1 cellular context compared by ENCODE assay signal in the genomic region with DNA sequence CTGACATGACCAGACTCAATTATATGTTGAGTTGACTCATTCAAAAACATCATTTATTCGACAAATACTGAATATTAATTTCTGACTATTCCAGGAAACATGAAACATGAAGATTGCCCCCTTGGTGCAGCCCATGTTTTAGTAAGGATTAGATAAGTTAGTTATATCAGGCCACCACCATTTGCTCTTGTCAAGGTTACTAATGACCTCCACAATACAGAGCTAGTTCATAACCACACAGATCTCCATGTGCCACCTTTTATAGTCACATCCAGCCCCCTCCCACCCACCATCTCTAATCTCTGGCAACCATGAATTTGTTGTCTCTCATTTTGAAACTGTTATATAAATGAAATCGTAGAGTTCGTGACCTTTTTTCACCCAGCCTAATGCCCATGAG.
TF ChIP-seq lines count a peak whose summit lies in the region.

No MANE protein-coding gene starts in this region.

TF ChIP-seq in K562, 482 proteins besides CTCF, POLR2A, EP300 and RAD21 (continued from another document):
- TF ChIP-seq, protein P1, sequence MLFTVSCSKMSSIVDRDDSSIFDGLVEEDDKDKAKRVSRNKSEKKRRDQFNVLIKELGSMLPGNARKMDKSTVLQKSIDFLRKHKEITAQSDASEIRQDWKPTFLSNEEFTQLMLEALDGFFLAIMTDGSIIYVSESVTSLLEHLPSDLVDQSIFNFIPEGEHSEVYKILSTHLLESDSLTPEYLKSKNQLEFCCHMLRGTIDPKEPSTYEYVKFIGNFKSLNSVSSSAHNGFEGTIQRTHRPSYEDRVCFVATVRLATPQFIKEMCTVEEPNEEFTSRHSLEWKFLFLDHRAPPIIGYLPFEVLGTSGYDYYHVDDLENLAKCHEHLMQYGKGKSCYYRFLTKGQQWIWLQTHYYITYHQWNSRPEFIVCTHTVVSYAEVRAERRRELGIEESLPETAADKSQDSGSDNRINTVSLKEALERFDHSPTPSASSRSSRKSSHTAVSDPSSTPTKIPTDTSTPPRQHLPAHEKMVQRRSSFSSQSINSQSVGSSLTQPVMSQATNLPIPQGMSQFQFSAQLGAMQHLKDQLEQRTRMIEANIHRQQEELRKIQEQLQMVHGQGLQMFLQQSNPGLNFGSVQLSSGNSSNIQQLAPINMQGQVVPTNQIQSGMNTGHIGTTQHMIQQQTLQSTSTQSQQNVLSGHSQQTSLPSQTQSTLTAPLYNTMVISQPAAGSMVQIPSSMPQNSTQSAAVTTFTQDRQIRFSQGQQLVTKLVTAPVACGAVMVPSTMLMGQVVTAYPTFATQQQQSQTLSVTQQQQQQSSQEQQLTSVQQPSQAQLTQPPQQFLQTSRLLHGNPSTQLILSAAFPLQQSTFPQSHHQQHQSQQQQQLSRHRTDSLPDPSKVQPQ (CRISPR knock-in tag; IDR thresholded peaks at IDR 0.05; ENCODE audit: borderline replicate concordance) = no peak
- no peak for TF ChIP-seq ZBTB1 (CRISPR knock-in tag; IDR thresholded peaks at IDR 0.05; ENCODE audit: borderline replicate concordance, low read depth)
- no peak for TF ChIP-seq ZNF551 (CRISPR knock-in tag; IDR thresholded peaks at IDR 0.05)
- TF ChIP-seq ZNF830 (CRISPR knock-in tag; IDR thresholded peaks at IDR 0.05) = no peak
- TF ChIP-seq KDM5B (IDR thresholded peaks at IDR 0.05; ENCODE audit: insufficient replicate concordance, low read depth, low read length) = no peak
- TF ChIP-seq POLR3G (IDR thresholded peaks at IDR 0.05; ENCODE audit: extremely low read depth, insufficient read length, insufficient replicate concordance) = no peak
- TF ChIP-seq CEBPG (CRISPR knock-in tag; IDR thresholded peaks at IDR 0.05) = no peak
- TF ChIP-seq CEBPG (tag; conservative IDR thresholded peaks at IDR 0.05 in 1 of 2, IDR thresholded peaks at IDR 0.05 in 1 of 2) = no peak
